Comparison of ENCODE assay signal across 27 cellular contexts in the genomic region with DNA sequence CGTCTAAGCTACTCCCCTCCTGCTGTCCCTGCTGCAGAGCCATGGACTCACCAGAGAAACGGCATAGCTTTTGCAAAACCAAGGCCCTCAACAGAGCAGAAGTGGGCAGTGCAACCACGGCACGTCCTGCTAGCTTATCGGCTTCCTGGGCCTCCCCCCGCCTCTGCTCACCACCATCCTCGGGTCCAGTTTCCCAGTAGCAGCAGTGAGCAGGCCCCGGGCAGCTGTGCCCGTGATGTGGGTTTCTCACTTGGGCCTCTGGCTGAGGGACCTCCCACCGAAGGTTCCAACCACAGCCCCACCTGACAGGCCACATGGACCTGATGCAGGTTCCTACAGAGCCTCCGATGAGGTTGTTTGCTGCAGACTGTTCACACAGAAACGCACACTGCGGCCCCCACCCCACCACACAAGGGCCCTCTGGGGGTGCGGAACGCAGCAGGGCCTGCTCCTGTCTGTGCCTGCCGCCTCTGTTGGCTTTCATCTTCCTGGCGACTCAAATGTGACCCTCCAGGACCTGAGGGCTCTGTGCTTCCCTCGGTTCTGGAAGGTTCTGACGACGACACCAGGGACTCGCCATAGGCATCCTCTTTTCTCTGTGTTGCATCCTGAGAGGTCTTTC. TPM values are rescaled to one million over a fixed set of nuclear protein-coding genes. Genes with fewer than 3 reads are reported as not detected.
DNase-seq lines count a peak whose midpoint lies in the region; ATAC-seq and TF ChIP-seq lines count a peak whose summit lies in the region.
"Had no signal": no experiment of that assay in that cellular context is flagged by ENCODE, and none has a peak within 500 bp of the region (broad histone marks: within the 10 kb centered on the region; RNA-seq: fewer than 3 reads in every experiment).

No MANE protein-coding gene starts in this region.

- no peak for TF ChIP-seq CTCF in MM.1S (IDR thresholded peaks at IDR 0.05; ENCODE audit: low read length)
- no peak for TF ChIP-seq CTCF in natural killer cell (IDR thresholded peaks at IDR 0.05)

- H3K36me3 ChIP-seq in BLaER1, result peaks cover 92% of the 10 kb centered on the region
- no peaks in the 10 kb centered on the region for H3K36me3 ChIP-seq in MM.1S (replicated peaks; ENCODE audit: insufficient read depth, low read length)

- H3K27ac Mint-ChIP-seq in natural killer cell, result peak overlapping the region; percentile 81 to 89
- H3K27ac Mint-ChIP-seq: activated B cell treated with CpG ODN at 0.5 μM for 24 hours; activated CD4-positive, alpha-beta T cell treated with anti-CD3 and anti-CD28 coated beads, Interleukin-2, amount 10 ng/mL, durations not matched to agents 7 days and 5 days; B cell; GM23338; naive B cell had no signal

- no peak overlapping the region for H3K27ac ChIP-seq in BLaER1
- peak overlapping the region; percentile 62; the same call in 1 of the 2 replicates for H3K27ac ChIP-seq in MM.1S (ENCODE audit: low read length)
- peak overlapping the region; percentile 96 for H3K27ac ChIP-seq in angular gyrus (ENCODE audit: low read depth, low read length)
- H3K27ac ChIP-seq: body of pancreas, gastroesophageal sphincter, lower lobe of right lung, SJSA1 had no signal

- peaks cover 6% of the 10 kb centered on the region; the same call in 1 of the 2 replicates for H3K79me2 ChIP-seq in MM.1S (ENCODE audit: low read length)

- intact Hi-C loops in natural killer cell (cut with micrococcal nuclease), result loop anchor here (2.0 to 5.0 kb wide), 2 partner anchors 44 to 73 kb away; a partner anchor contains a TSS

- H3K9ac ChIP-seq in BLaER1 (0 out of 2 replicates have a peak overlapping the region, but pooled peaks have one; percentile 28), MM.1S (ENCODE audit: low read length) (no peak overlapping the region)

- no peaks in the 10 kb centered on the region for H3K9me3 ChIP-seq in BLaER1
- no peaks in the 10 kb centered on the region for H3K9me3 ChIP-seq in MM.1S (replicated peaks; ENCODE audit: insufficient read depth, low read length)
- H3K9me3 ChIP-seq: adrenal gland, body of pancreas, gastroesophageal sphincter, lower lobe of right lung, SJSA1 had no signal

- H3F3A ChIP-seq in MM.1S (ENCODE audit: insufficient read depth, low read length), result no peaks in the 10 kb centered on the region

- peaks cover 75% of the 10 kb centered on the region for H4K20me1 ChIP-seq in BLaER1
- no peaks in the 10 kb centered on the region for H4K20me1 ChIP-seq in MM.1S (ENCODE audit: insufficient read depth, low read length)

- H3K4me1 ChIP-seq in BLaER1, result peaks cover 35% of the 10 kb centered on the region
- H3K4me1 ChIP-seq in MM.1S (ENCODE audit: low read length), result no peaks in the 10 kb centered on the region
- H3K4me1 ChIP-seq: body of pancreas, gastroesophageal sphincter, lower lobe of right lung, SJSA1 had no signal

- peak overlapping the region; percentile 75 for H3K4me3 Mint-ChIP-seq in natural killer cell
- H3K4me3 Mint-ChIP-seq: activated B cell treated with CpG ODN at 0.5 μM for 24 hours; activated CD4-positive, alpha-beta T cell treated with anti-CD3 and anti-CD28 coated beads, Interleukin-2, amount 10 ng/mL, durations not matched to agents 7 days and 5 days; B cell; GM23338; naive B cell had no signal

- H2AFZ ChIP-seq in MM.1S (ENCODE audit: low read length), result no peak overlapping the region
- H2AFZ ChIP-seq: GM23338 had no signal

- ATAC-seq in natural killer cell (peak; percentile 65 to 70 (median 68)), HG02588 (IDR thresholded peaks at IDR 0.05; ENCODE audit: unreplicated experiment) (no peak)
- ATAC-seq: body of pancreas, gastroesophageal sphincter, GM23338, lower lobe of right lung had no signal

- no peaks in the 10 kb centered on the region for H3K27me3 Mint-ChIP-seq in natural killer cell (ENCODE audit: low read depth in 2 of 2)
- H3K27me3 Mint-ChIP-seq: activated B cell treated with CpG ODN at 0.5 μM for 24 hours; activated CD4-positive, alpha-beta T cell treated with anti-CD3 and anti-CD28 coated beads, Interleukin-2, amount 10 ng/mL, durations not matched to agents 7 days and 5 days; B cell; CD8-positive, alpha-beta memory T cell; naive B cell had no signal

- H3K4me3 ChIP-seq in BLaER1 (no peak overlapping the region), MM.1S (ENCODE audit: low read length) (no peak overlapping the region)
- H3K4me3 ChIP-seq: adrenal gland, body of pancreas, gastroesophageal sphincter, GM23338, lower lobe of right lung, SJSA1 had no signal

- peak overlapping the region; percentile 63; the same call in 1 of the 2 replicates for H3K4me2 ChIP-seq in BLaER1
- no peak overlapping the region for H3K4me2 ChIP-seq in MM.1S (ENCODE audit: low read depth, low read length)
- H3K4me2 ChIP-seq: GM23338 had no signal

- H3K36me3 Mint-ChIP-seq in natural killer cell, result no peaks in the 10 kb centered on the region
- H3K36me3 Mint-ChIP-seq: naive B cell had no signal

- no peaks in the 10 kb centered on the region for H3K9me3 Mint-ChIP-seq in natural killer cell
- H3K9me3 Mint-ChIP-seq: activated B cell treated with CpG ODN at 0.5 μM for 24 hours; activated CD4-positive, alpha-beta T cell treated with anti-CD3 and anti-CD28 coated beads, Interleukin-2, amount 10 ng/mL, durations not matched to agents 7 days and 5 days; CD8-positive, alpha-beta memory T cell; GM23338; naive B cell had no signal

- no peaks in the 10 kb centered on the region for H3K27me3 ChIP-seq in BLaER1
- H3K27me3 ChIP-seq in MM.1S (replicated peaks; ENCODE audit: insufficient read depth, low read length), result no peaks in the 10 kb centered on the region
- H3K27me3 ChIP-seq: adrenal gland, body of pancreas, gastroesophageal sphincter, SJSA1 had no signal

- H3K9me2 ChIP-seq in MM.1S (replicated peaks; ENCODE audit: insufficient read depth, low read length), result no peaks in the 10 kb centered on the region

- DNase-seq in MM.1S (no peak), natural killer cell (peak; percentile 49), NCI-H510A treated with DMSO at 0.1 percent for 48 hours (lab: John Stamatoyannopoulos, UW) (no peak)
- no peak for DNase-seq in activated CD4-positive, alpha-beta T cell treated with anti-CD3 and anti-CD28 coated beads, Interleukin-2, amount 50 U/mL, for 1 hour
- DNase-seq: activated B cell treated with CpG ODN at 0.5 μM for 24 hours; activated CD4-positive, alpha-beta T cell treated with anti-CD3 and anti-CD28 coated beads, Interleukin-2, amount 10 ng/mL, durations not matched to agents 7 days and 5 days; activated naive CD4-positive, alpha-beta T cell treated with Interleukin-2 at 50 U/mL for 16 hours; activated T-cell treated with anti-CD3 and anti-CD28 coated beads, Interleukin-2, amount 50 U/mL, for 48 hours; body of pancreas; kidney glomerular epithelial cell; lower lobe of right lung; midbrain; naive B cell; NCI-H2227 treated with DMSO at 0.1 percent for 48 hours; NCI-H69; stimulated activated CD4-positive, alpha-beta T cell treated with anti-CD3 and anti-CD28 coated beads, Interleukin-4, amount 100 ng/mL, for 24 hours had no signal

- H3K4me1 Mint-ChIP-seq in natural killer cell, result peaks cover 48 to 52% of the 10 kb centered on the region in 2 donors
- H3K4me1 Mint-ChIP-seq: GM23338 had no signal

RNA-seq across cellular contexts. Expression of a gene that starts 24.8 kb away (rescaled TPM):
- not detected for total RNA-seq in natural killer cell
- total RNA-seq: activated B cell treated with CpG ODN at 0.5 μM for 24 hours; activated CD4-positive, alpha-beta T cell treated with anti-CD3 and anti-CD28 coated beads, Interleukin-2, amount 10 ng/mL, durations not matched to agents 7 days and 5 days; B cell; CD8-positive, alpha-beta memory T cell; lower lobe of right lung; osteocyte; SJSA1 had no signal

RNA-seq across cellular contexts. Expression of a gene that starts 27.4 kb away (rescaled TPM):
- 1 to 10 TPM in 1 of 3 donors, under 1 TPM in 1, not detected in 1; 0.49 to 1.4 TPM for total RNA-seq in natural killer cell
- total RNA-seq: activated B cell treated with CpG ODN at 0.5 μM for 24 hours; activated CD4-positive, alpha-beta T cell treated with anti-CD3 and anti-CD28 coated beads, Interleukin-2, amount 10 ng/mL, durations not matched to agents 7 days and 5 days; CD8-positive, alpha-beta memory T cell; lower lobe of right lung; RPMI7951; SJSA1 had no signal

RNA-seq across cellular contexts. Expression of a gene that starts 32.1 kb away (rescaled TPM):
- total RNA-seq in natural killer cell, result under 1 TPM in 1 of 3 donors, not detected in 2; 0.25 TPM
- total RNA-seq: activated B cell treated with CpG ODN at 0.5 μM for 24 hours; activated CD4-positive, alpha-beta T cell treated with anti-CD3 and anti-CD28 coated beads, Interleukin-2, amount 10 ng/mL, durations not matched to agents 7 days and 5 days; B cell; RPMI7951; SJSA1 had no signal

RNA-seq across cellular contexts. Expression of a gene that starts 44.7 kb away (rescaled TPM):
- 100 to 1,000 TPM; 100 to 122 (median 106) TPM for total RNA-seq in natural killer cell
